ENCODE assay signal across 33 cellular contexts in genomic region chr4:127741247-127741646, GRCh38. TPM values are rescaled to one million over a fixed set of nuclear protein-coding genes. Genes with fewer than 3 reads are reported as not detected.
"Had no signal": no experiment of that assay in that cellular context is flagged by ENCODE, and none has a peak within 500 bp of the region (broad histone marks: within the 10 kb centered on the region; RNA-seq: fewer than 3 reads in every experiment).

No MANE protein-coding gene starts in this region.

- H3K27me3 ChIP-seq: stomach, testis, thyroid gland, tibial artery, tibial nerve, transverse colon, upper lobe of left lung, uterus, vagina had no signal

- H3K4me1 Mint-ChIP-seq: stimulated activated effector memory CD8-positive, alpha-beta T cell treated with anti-CD3 and anti-CD28 coated beads, Interleukin-12 subunit alpha, Interleukin-12 subunit beta, amount 100 ng/mL, for 72 hours; stimulated activated memory B cell treated with anti-CD40 and anti-IgM and Interleukin-4, amounts not matched to agents 10 μg/mL and 1 μg/mL and 100 μg/mL, for 72 hours; stimulated activated naive B cell treated with anti-CD40 and anti-IgM and Interleukin-4, amounts not matched to agents 10 μg/mL and 1 μg/mL and 100 μg/mL, for 72 hours; stimulated activated naive CD8-positive, alpha-beta T cell treated with anti-CD3 and anti-CD28 coated beads, Interleukin-15, amount 100 ng/mL, for 72 hours had no signal

- H3K4me3 ChIP-seq: stomach, suprapubic skin, testis, thoracic aorta, thyroid gland, tibial artery, tibial nerve, transverse colon, upper lobe of left lung, upper lobe of right lung, uterus, vagina had no signal

- H3K36me3 Mint-ChIP-seq: stimulated activated effector memory CD8-positive, alpha-beta T cell treated with anti-CD3 and anti-CD28 coated beads, Interleukin-12 subunit alpha, Interleukin-12 subunit beta, amount 100 ng/mL, for 72 hours; stimulated activated memory B cell treated with anti-CD40 and anti-IgM and Interleukin-4, amounts not matched to agents 10 μg/mL and 1 μg/mL and 100 μg/mL, for 72 hours; type B pancreatic cell had no signal

- H3K9me3 ChIP-seq: testis, thoracic aorta, thyroid gland, tibial artery, tibial nerve, transverse colon, upper lobe of left lung, upper lobe of right lung, uterus, vagina had no signal

- H3K27ac ChIP-seq: stomach, suprapubic skin, testis, thoracic aorta, thyroid gland, tibial artery, tibial nerve, transverse colon, upper lobe of left lung, upper lobe of right lung, uterus, vagina had no signal

- H3K4me3 Mint-ChIP-seq: stimulated activated effector memory CD8-positive, alpha-beta T cell treated with anti-CD3 and anti-CD28 coated beads, Interleukin-12 subunit alpha, Interleukin-12 subunit beta, amount 100 ng/mL, for 72 hours; stimulated activated memory B cell treated with anti-CD40 and anti-IgM and Interleukin-4, amounts not matched to agents 10 μg/mL and 1 μg/mL and 100 μg/mL, for 72 hours; stimulated activated naive B cell treated with anti-CD40 and anti-IgM and Interleukin-4, amounts not matched to agents 10 μg/mL and 1 μg/mL and 100 μg/mL, for 72 hours; stimulated activated naive CD8-positive, alpha-beta T cell treated with anti-CD3 and anti-CD28 coated beads, Interleukin-15, amount 100 ng/mL, for 72 hours; stimulated activated naive CD8-positive, alpha-beta T cell treated with anti-CD3 and anti-CD28 coated beads, Interleukin-15, Interleukin-2, amounts not matched to agents 100 ng/mL and 50 ng/mL, for 24 hours; type B pancreatic cell had no signal

- H3K27ac Mint-ChIP-seq: stimulated activated effector memory CD8-positive, alpha-beta T cell treated with anti-CD3 and anti-CD28 coated beads, Interleukin-12 subunit alpha, Interleukin-12 subunit beta, amount 100 ng/mL, for 72 hours; stimulated activated memory B cell treated with anti-CD40 and anti-IgM and Interleukin-4, amounts not matched to agents 10 μg/mL and 1 μg/mL and 100 μg/mL, for 72 hours; stimulated activated naive B cell treated with anti-CD40 and anti-IgM and Interleukin-4, amounts not matched to agents 10 μg/mL and 1 μg/mL and 100 μg/mL, for 72 hours; stimulated activated naive CD8-positive, alpha-beta T cell treated with anti-CD3 and anti-CD28 coated beads, Interleukin-15, amount 100 ng/mL, for 72 hours; stimulated activated naive CD8-positive, alpha-beta T cell treated with anti-CD3 and anti-CD28 coated beads, Interleukin-15, Interleukin-2, amounts not matched to agents 100 ng/mL and 50 ng/mL, for 24 hours; type B pancreatic cell had no signal

- H3K36me3 ChIP-seq: stomach, suprapubic skin, thoracic aorta, thyroid gland, tibial artery, tibial nerve, transverse colon, upper lobe of left lung, upper lobe of right lung, uterus, vagina had no signal

- H3K4me1 ChIP-seq: stomach, suprapubic skin, testis, thyroid gland, tibial artery, tibial nerve, transverse colon, upper lobe of left lung, upper lobe of right lung, uterus, vagina had no signal

- ATAC-seq: stimulated activated memory B cell treated with anti-CD40 and anti-IgM and Interleukin-4, amounts not matched to agents 10 μg/mL and 1 μg/mL and 100 μg/mL, for 72 hours; stimulated activated naive B cell treated with anti-CD40 and anti-IgM and Interleukin-4, amounts not matched to agents 10 μg/mL and 1 μg/mL and 100 μg/mL, for 72 hours; stimulated activated naive CD8-positive, alpha-beta T cell treated with anti-CD3 and anti-CD28 coated beads, Interleukin-15, Interleukin-2, amounts not matched to agents 100 U/mL and 50 U/mL, for 24 hours; upper lobe of right lung had no signal

- DNase-seq: stimulated activated CD4-positive, alpha-beta T cell treated with anti-CD3 and anti-CD28 coated beads, Interleukin-2, amount 100 ng/mL, for 48 hours; stimulated activated CD4-positive, alpha-beta T cell treated with anti-CD3 and anti-CD28 coated beads, Interleukin-4, amount 100 ng/mL, for 1 hour; stimulated activated CD4-positive, alpha-beta T cell treated with anti-CD3 and anti-CD28 coated beads, Interleukin-4, amount 100 ng/mL, for 24 hours; stimulated activated CD4-positive, alpha-beta T cell treated with anti-CD3 and anti-CD28 coated beads, Interleukin-4, amount 100 ng/mL, for 4 hours; stimulated activated CD8-positive, alpha-beta memory T cell treated with anti-CD3 and anti-CD28 coated beads, Interleukin-4, amount 100 ng/mL, for 48 hours; stimulated activated naive B cell treated with anti-CD40 and anti-IgM and Interleukin-4, amounts not matched to agents 10 μg/mL and 1 μg/mL and 100 μg/mL, for 72 hours; stimulated activated naive CD4-positive, alpha-beta T cell; stimulated activated naive CD4-positive, alpha-beta T cell treated with Interleukin-2 at 50 U/mL for 16 hours; stimulated activated naive CD8-positive, alpha-beta T cell treated with anti-CD3 and anti-CD28 coated beads, Interleukin-15, amount 100 ng/mL, for 72 hours; stimulated activated naive CD8-positive, alpha-beta T cell treated with anti-CD3 and anti-CD28 coated beads, Interleukin-15, Interleukin-2, amounts not matched to agents 100 U/mL and 50 U/mL, for 24 hours; stomach; substantia nigra; testis; thyroid gland; tibial artery; transverse colon; trophoblast cell; upper lobe of left lung; upper lobe of right lung; uterus had no signal

- FAIRE-seq: urothelium cell line had no signal

RNA-seq across cellular contexts. Expression of gene SLC25A31, which starts 11.0 kb away (rescaled TPM):
- total RNA-seq: stomach, subcutaneous adipose tissue, suprapubic skin, temporal lobe, thoracic aorta, tibial nerve, transverse colon, upper lobe of left lung, upper lobe of right lung, ureter, urinary bladder, vagina had no signal
- polyA plus RNA-seq: stomach, urinary bladder had no signal
